In genomic region chr18:2413352-2413751, GRCh38 we compare ENCODE assay signal across 25 cellular contexts.
"Had no signal": no experiment of that assay in that cellular context is flagged by ENCODE, and none has a peak within 500 bp of the region (broad histone marks: within the 10 kb centered on the region; RNA-seq: fewer than 3 reads in every experiment).

No MANE protein-coding gene starts in this region.

- H3K9me3 Mint-ChIP-seq: memory B cell, natural killer cell had no signal

- H3K4me1 ChIP-seq: pancreas, right atrium auricular region, testis, tibial artery, upper lobe of left lung had no signal

- H3K27me3 ChIP-seq: esophagus squamous epithelium, pancreas, right atrium auricular region, testis, tibial artery, upper lobe of left lung, vagina had no signal

- H3K4me2 ChIP-seq: smooth muscle cell had no signal

- H3K4me3 Mint-ChIP-seq: memory B cell, natural killer cell had no signal

- H3K9me3 ChIP-seq: esophagus squamous epithelium, pancreas, right atrium auricular region, testis, tibial artery, upper lobe of left lung, vagina had no signal

- H3K27ac ChIP-seq: coronary artery, esophagus squamous epithelium, pancreas, right atrium auricular region, testis, tibial artery, upper lobe of left lung, vagina had no signal

- ATAC-seq: left lobe of liver, natural killer cell, pancreas, sciatic nerve had no signal

- H3K36me3 ChIP-seq: esophagus squamous epithelium, pancreas, right atrium auricular region, tibial artery, upper lobe of left lung, vagina had no signal

- DNase-seq: dermis blood vessel endothelial cell; effector memory CD4-positive, alpha-beta T cell; erythroblast; esophagus squamous epithelium; kidney; natural killer cell; occipital lobe; pancreas; stimulated activated CD4-positive, alpha-beta T cell treated with anti-CD3 and anti-CD28 coated beads, Interleukin-12 subunit alpha, Interleukin-12 subunit beta, amount 100 ng/mL, for 4 hours; stimulated activated CD4-positive, alpha-beta T cell treated with anti-CD3 and anti-CD28 coated beads, Interleukin-1b, Interleukin-23, amount 100 ng/mL, for 48 hours; stimulated activated CD4-positive, alpha-beta T cell treated with anti-CD3 and anti-CD28 coated beads, Interleukin-4, amount 100 ng/mL, for 1 hour; stimulated activated CD8-positive, alpha-beta memory T cell treated with anti-CD3 and anti-CD28 coated beads, Interleukin-4, amount 100 ng/mL, for 48 hours; stimulated activated naive CD4-positive, alpha-beta T cell treated with Interleukin-2 at 50 U/mL for 16 hours; substantia nigra; testis; tibial artery; upper lobe of left lung had no signal

- H3K4me1 Mint-ChIP-seq: memory B cell, natural killer cell had no signal

- H3K36me3 Mint-ChIP-seq: memory B cell, natural killer cell had no signal

- H3K27ac Mint-ChIP-seq: memory B cell, natural killer cell had no signal

- H3K4me3 ChIP-seq: coronary artery, esophagus squamous epithelium, lung, pancreas, right atrium auricular region, smooth muscle cell, testis, tibial artery, upper lobe of left lung, vagina had no signal
